Comparison of ENCODE assay signal across 1 cellular context in genomic region chr3:5195605-5196004, GRCh38.
TF ChIP-seq lines count a peak whose summit lies in the region.

No MANE protein-coding gene starts in this region.

TF ChIP-seq in K562, 482 proteins besides CTCF, POLR2A, EP300 and RAD21 (continued from another document):
- TF ChIP-seq ATF4 (CRISPR knock-in tag; IDR thresholded peaks at IDR 0.05) (0 out of 2 replicates have a peak, but pooled peaks have one; percentile 14), CREB3 (tag; conservative IDR thresholded peaks at IDR 0.05; ENCODE audit: low read depth) (no peak), ZNF449 (CRISPR knock-in tag; IDR thresholded peaks at IDR 0.05) (0 out of 2 replicates have a peak, but pooled peaks have one; percentile 27), WHSC1 (IDR thresholded peaks at IDR 0.05; ENCODE audit: low read length) (peak; percentile 86), ETV6 (IDR thresholded peaks at IDR 0.05; ENCODE audit: borderline replicate concordance in 1 of 2, low read depth in 2 of 2, low read length in 1 of 2) (no peak), ETV6 (CRISPR knock-in tag; IDR thresholded peaks at IDR 0.05; ENCODE audit: borderline replicate concordance) (0 out of 2 replicates have a peak, but pooled peaks have one; percentile 55), DDX20 (tag; IDR thresholded peaks at IDR 0.05; ENCODE audit: low read depth) (0 out of 2 replicates have a peak, but pooled peaks have one; percentile 29), STAT5B (CRISPR knock-in tag; IDR thresholded peaks at IDR 0.05) (no peak), ZNF830 (CRISPR knock-in tag; IDR thresholded peaks at IDR 0.05) (0 out of 2 replicates have a peak, but pooled peaks have one; percentile 9), HOMEZ (CRISPR knock-in tag; IDR thresholded peaks at IDR 0.05) (no peak), ZNF407 (IDR thresholded peaks at IDR 0.05; ENCODE audit: low read depth) (no peak), MIER1 (IDR thresholded peaks at IDR 0.05; ENCODE audit: low read depth) (peak; percentile 75; the same call in 1 of the 2 replicates)
TF ChIP-seq in K562: peak in this region for 11.
